Comparison of ENCODE assay signal across 26 cellular contexts in genomic region chr12:76308866-76309265, GRCh38.
"Had no signal": no experiment of that assay in that cellular context is flagged by ENCODE, and none has a peak within 500 bp of the region (broad histone marks: within the 10 kb centered on the region; RNA-seq: fewer than 3 reads in every experiment).

No MANE protein-coding gene starts in this region.

- ATAC-seq: foreskin keratinocyte; left cardiac atrium; natural killer cell; right lobe of liver; stimulated activated naive B cell treated with anti-CD40 and anti-IgM and Interleukin-4, amounts not matched to agents 10 μg/mL and 1 μg/mL and 100 μg/mL, for 72 hours; stimulated activated naive CD8-positive, alpha-beta T cell treated with anti-CD3 and anti-CD28 coated beads, Interleukin-15, amount 100 ng/mL, for 72 hours; upper lobe of right lung had no signal

- H3K4me1 ChIP-seq: breast epithelium, colonic mucosa, right lobe of liver, spleen, testis, tibial nerve, upper lobe of right lung had no signal

- DNase-seq: caudate nucleus; colonic mucosa; effector CD4-positive, alpha-beta T cell; endodermal cell; foreskin keratinocyte; head of caudate nucleus; hippocampal formation; islet precursor cell; left cardiac atrium; mammary epithelial cell; natural killer cell; nucleus accumbens; ovary; retina; right lobe of liver; spleen; stimulated activated CD4-positive, alpha-beta T cell treated with anti-CD3 and anti-CD28 coated beads, Interleukin-2, amount 100 ng/mL, for 24 hours; stimulated activated CD4-positive, alpha-beta T cell treated with anti-CD3 and anti-CD28 coated beads, Interleukin-4, amount 100 ng/mL, for 4 hours; stimulated activated naive B cell treated with anti-CD40 and anti-IgM and Interleukin-4, amounts not matched to agents 10 μg/mL and 1 μg/mL and 100 μg/mL, for 72 hours; stimulated activated naive CD8-positive, alpha-beta T cell treated with anti-CD3 and anti-CD28 coated beads, Interleukin-15, amount 100 ng/mL, for 72 hours; testis; upper lobe of right lung had no signal

- H3K4me3 Mint-ChIP-seq: endodermal cell; mesothelial cell of epicardium; natural killer cell; neural progenitor cell; stimulated activated naive B cell treated with anti-CD40 and anti-IgM and Interleukin-4, amounts not matched to agents 10 μg/mL and 1 μg/mL and 100 μg/mL, for 72 hours; stimulated activated naive CD8-positive, alpha-beta T cell treated with anti-CD3 and anti-CD28 coated beads, Interleukin-15, amount 100 ng/mL, for 72 hours had no signal

- H3K27ac Mint-ChIP-seq: endodermal cell; mesothelial cell of epicardium; natural killer cell; neural progenitor cell; stimulated activated naive B cell treated with anti-CD40 and anti-IgM and Interleukin-4, amounts not matched to agents 10 μg/mL and 1 μg/mL and 100 μg/mL, for 72 hours; stimulated activated naive CD8-positive, alpha-beta T cell treated with anti-CD3 and anti-CD28 coated beads, Interleukin-15, amount 100 ng/mL, for 72 hours had no signal

- H3K27ac ChIP-seq: breast epithelium, colonic mucosa, foreskin keratinocyte, neural progenitor cell, ovary, right lobe of liver, spleen, testis, tibial nerve, upper lobe of right lung had no signal

- H3K27me3 ChIP-seq: breast epithelium, colonic mucosa, foreskin keratinocyte, neural progenitor cell, ovary, right lobe of liver, testis, tibial nerve, upper lobe of right lung had no signal

- H3K9me3 Mint-ChIP-seq: endodermal cell; mesothelial cell of epicardium; natural killer cell; neural progenitor cell; stimulated activated naive B cell treated with anti-CD40 and anti-IgM and Interleukin-4, amounts not matched to agents 10 μg/mL and 1 μg/mL and 100 μg/mL, for 72 hours; stimulated activated naive CD8-positive, alpha-beta T cell treated with anti-CD3 and anti-CD28 coated beads, Interleukin-15, amount 100 ng/mL, for 72 hours had no signal

- H3K9me3 ChIP-seq: breast epithelium, colonic mucosa, ovary, right lobe of liver, spleen, testis, tibial nerve, upper lobe of right lung had no signal

- H3K4me3 ChIP-seq: breast epithelium, colonic mucosa, neural progenitor cell, ovary, right lobe of liver, spleen, testis, tibial nerve, upper lobe of right lung had no signal

- H3K36me3 Mint-ChIP-seq: mesothelial cell of epicardium; natural killer cell; neural progenitor cell; stimulated activated naive B cell treated with anti-CD40 and anti-IgM and Interleukin-4, amounts not matched to agents 10 μg/mL and 1 μg/mL and 100 μg/mL, for 72 hours had no signal

- H3K36me3 ChIP-seq: breast epithelium, colonic mucosa, neural progenitor cell, ovary, right lobe of liver, spleen, tibial nerve, upper lobe of right lung had no signal

- H3K4me1 Mint-ChIP-seq: natural killer cell; stimulated activated naive B cell treated with anti-CD40 and anti-IgM and Interleukin-4, amounts not matched to agents 10 μg/mL and 1 μg/mL and 100 μg/mL, for 72 hours; stimulated activated naive CD8-positive, alpha-beta T cell treated with anti-CD3 and anti-CD28 coated beads, Interleukin-15, amount 100 ng/mL, for 72 hours had no signal
